In genomic region chr3:129314757-129315385, GRCh38 we compare ENCODE assay signal across 8 cellular contexts. TPM values are rescaled to one million over a fixed set of nuclear protein-coding genes. Genes with fewer than 3 reads are reported as not detected.
A peak's percentile ranks its signal among the peaks of the same experiment; 100 is the strongest.
DNase-seq lines count a peak whose midpoint lies in the region; ATAC-seq, FAIRE-seq and TF ChIP-seq lines count a peak whose summit lies in the region.

No MANE protein-coding gene starts in this region.

- peak; percentile 80 to 86 for DNase-seq in AML-193 (lab: John Stamatoyannopoulos, UW)
- DNase-seq in NB4 (ENCODE audit: low read depth), result peak; percentile 89
- peak; percentile 92 for DNase-seq in SK-N-DZ (ENCODE audit: low spot score)
- peak in 54 of 56 donors; percentile 16 to 91 (median 69) for DNase-seq in amygdala (lab: John Stamatoyannopoulos, UW)
- peak; percentile 91 for DNase-seq in cardiac septum (ENCODE audit: low spot score)
- DNase-seq in omental fat pad (ENCODE audit: low spot score), result peak; percentile 63
- peak; percentile 92 for DNase-seq in urothelium cell line (ENCODE audit: low spot score)

- intact Hi-C loops in cardiac septum (cut with DNase I), result no loop called here

- TF ChIP-seq CTCF in NB4 (IDR thresholded peaks at IDR 0.05; ENCODE audit: low read depth, low read length), result no peak
- TF ChIP-seq CTCF in omental fat pad (IDR thresholded peaks at IDR 0.05), result no peak

- no peak for FAIRE-seq in urothelium cell line (lab: Jason Lieb, UNC)

- H3K4me3 ChIP-seq in NB4 (ENCODE audit: low read depth, low read length), result peak overlapping the region; percentile 84

- ATAC-seq in GM19397 (IDR thresholded peaks at IDR 0.05; ENCODE audit: unreplicated experiment) (peak; percentile 30), omental fat pad (ENCODE audit: low FRiP score) (peak; percentile 52)

- TF ChIP-seq POLR2A in NB4 (IDR thresholded peaks at IDR 0.05; ENCODE audit: extremely low read depth, insufficient read length), result no peak

RNA-seq across cellular contexts. Expression of gene HMCES, which starts 36.2 kb away (rescaled TPM):
- polyA plus RNA-seq in SK-N-DZ (2014; cell fraction: cytosol; rRNA removed), result 17.6 and 26.8 TPM in 2 replicates
- polyA plus RNA-seq in SK-N-DZ (2014; cell fraction: nucleus; rRNA removed), result 15.1 and 20.6 TPM in 2 replicates
- total RNA-seq in cardiac septum (32.9 TPM), omental fat pad (10 to 100 TPM; 25.9 to 30.3 (median 27.1) TPM)

Comparison
In these comparisons a context has a peak if more than half of its experiments do, and no peak if none do; other contexts are left out.
1. Peak in every context shown above with its lines: DNase-seq, ATAC-seq and H3K4me3 ChIP-seq.